In genomic region chr16:1772908-1773702, GRCh38 we compare ENCODE assay signal across 1 cellular context.
TF ChIP-seq lines count a peak whose summit lies in the region.

MRPS34 (minus strand) TSS chr16:1773134; CDS start chr16:1773119, 15 bp downstream.

TF ChIP-seq in HEK293, 187 proteins besides CTCF, POLR2A, EP300 and RAD21 (continued from another document and continues in another):
- TF ChIP-seq PRDM6 (tag by site-specific recombination; IDR thresholded peaks at IDR 0.05) (no peak), ZNF776 (tag by site-specific recombination; IDR thresholded peaks at IDR 0.05; ENCODE audit: borderline replicate concordance) (no peak), ZNF16 (tag by site-specific recombination; IDR thresholded peaks at IDR 0.05; ENCODE audit: low read depth) (no peak), ZNF623 (tag by site-specific recombination; IDR thresholded peaks at IDR 0.05) (no peak; the same call in 1 of the 2 replicates), ZSCAN23 (tag by site-specific recombination; IDR thresholded peaks at IDR 0.05) (0 out of 2 replicates have a peak, but pooled peaks have one; percentile 18), ZSCAN16 (tag by site-specific recombination; IDR thresholded peaks at IDR 0.05) (0 out of 2 replicates have a peak, but pooled peaks have one; percentile 63), ZBTB7A (tag by site-specific recombination; IDR thresholded peaks at IDR 0.05; ENCODE audit: low read depth) (peak; percentile 82), ZNF529 (tag by site-specific recombination; IDR thresholded peaks at IDR 0.05; ENCODE audit: insufficient replicate concordance) (no peak), ZXDB (tag by site-specific recombination; IDR thresholded peaks at IDR 0.05) (peak; percentile 73; the same call in 1 of the 2 replicates), SETDB1 (IDR thresholded peaks at IDR 0.05; ENCODE audit: insufficient read length, low read length) (no peak), ZNF48 (tag by site-specific recombination; IDR thresholded peaks at IDR 0.05) (no peak), ZNF555 (tag by site-specific recombination; conservative IDR thresholded peaks at IDR 0.05) (no peak), ZSCAN30 (tag by site-specific recombination; IDR thresholded peaks at IDR 0.05) (peak; percentile 84), ZNF629 (tag by site-specific recombination; IDR thresholded peaks at IDR 0.05) (peak; percentile 40; the same call in 1 of the 2 replicates), ZNF324 (tag by site-specific recombination; IDR thresholded peaks at IDR 0.05) (peak; percentile 82; the same call in 1 of the 2 replicates), PRDM2 (tag by site-specific recombination; IDR thresholded peaks at IDR 0.05; ENCODE audit: borderline replicate concordance) (no peak), ZNF791 (tag by site-specific recombination; IDR thresholded peaks at IDR 0.05) (no peak), ZNF302 (tag by site-specific recombination; IDR thresholded peaks at IDR 0.05; ENCODE audit: low read depth) (no peak), ZFP69B (tag by site-specific recombination; IDR thresholded peaks at IDR 0.05) (peak; percentile 76), ZNF112 (tag by site-specific recombination; IDR thresholded peaks at IDR 0.05) (no peak), KLF9 (tag by site-specific recombination; IDR thresholded peaks at IDR 0.05; ENCODE audit: low read depth) (peak; percentile 92)
- TF ChIP-seq, protein P1, sequence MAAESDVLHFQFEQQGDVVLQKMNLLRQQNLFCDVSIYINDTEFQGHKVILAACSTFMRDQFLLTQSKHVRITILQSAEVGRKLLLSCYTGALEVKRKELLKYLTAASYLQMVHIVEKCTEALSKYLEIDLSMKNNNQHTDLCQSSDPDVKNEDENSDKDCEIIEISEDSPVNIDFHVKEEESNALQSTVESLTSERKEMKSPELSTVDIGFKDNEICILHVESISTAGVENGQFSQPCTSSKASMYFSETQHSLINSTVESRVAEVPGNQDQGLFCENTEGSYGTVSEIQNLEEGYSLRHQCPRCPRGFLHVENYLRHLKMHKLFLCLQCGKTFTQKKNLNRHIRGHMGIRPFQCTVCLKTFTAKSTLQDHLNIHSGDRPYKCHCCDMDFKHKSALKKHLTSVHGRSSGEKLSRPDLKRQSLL (tag by site-specific recombination; IDR thresholded peaks at IDR 0.05), result no peak; the same call in 1 of the 2 replicates
- TF ChIP-seq, protein P2, sequence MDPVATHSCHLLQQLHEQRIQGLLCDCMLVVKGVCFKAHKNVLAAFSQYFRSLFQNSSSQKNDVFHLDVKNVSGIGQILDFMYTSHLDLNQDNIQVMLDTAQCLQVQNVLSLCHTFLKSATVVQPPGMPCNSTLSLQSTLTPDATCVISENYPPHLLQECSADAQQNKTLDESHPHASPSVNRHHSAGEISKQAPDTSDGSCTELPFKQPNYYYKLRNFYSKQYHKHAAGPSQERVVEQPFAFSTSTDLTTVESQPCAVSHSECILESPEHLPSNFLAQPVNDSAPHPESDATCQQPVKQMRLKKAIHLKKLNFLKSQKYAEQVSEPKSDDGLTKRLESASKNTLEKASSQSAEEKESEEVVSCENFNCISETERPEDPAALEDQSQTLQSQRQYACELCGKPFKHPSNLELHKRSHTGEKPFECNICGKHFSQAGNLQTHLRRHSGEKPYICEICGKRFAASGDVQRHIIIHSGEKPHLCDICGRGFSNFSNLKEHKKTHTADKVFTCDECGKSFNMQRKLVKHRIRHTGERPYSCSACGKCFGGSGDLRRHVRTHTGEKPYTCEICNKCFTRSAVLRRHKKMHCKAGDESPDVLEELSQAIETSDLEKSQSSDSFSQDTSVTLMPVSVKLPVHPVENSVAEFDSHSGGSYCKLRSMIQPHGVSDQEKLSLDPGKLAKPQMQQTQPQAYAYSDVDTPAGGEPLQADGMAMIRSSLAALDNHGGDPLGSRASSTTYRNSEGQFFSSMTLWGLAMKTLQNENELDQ (tag by site-specific recombination; IDR thresholded peaks at IDR 0.05; ENCODE audit: low read depth), result no peak
- TF ChIP-seq, protein P3, sequence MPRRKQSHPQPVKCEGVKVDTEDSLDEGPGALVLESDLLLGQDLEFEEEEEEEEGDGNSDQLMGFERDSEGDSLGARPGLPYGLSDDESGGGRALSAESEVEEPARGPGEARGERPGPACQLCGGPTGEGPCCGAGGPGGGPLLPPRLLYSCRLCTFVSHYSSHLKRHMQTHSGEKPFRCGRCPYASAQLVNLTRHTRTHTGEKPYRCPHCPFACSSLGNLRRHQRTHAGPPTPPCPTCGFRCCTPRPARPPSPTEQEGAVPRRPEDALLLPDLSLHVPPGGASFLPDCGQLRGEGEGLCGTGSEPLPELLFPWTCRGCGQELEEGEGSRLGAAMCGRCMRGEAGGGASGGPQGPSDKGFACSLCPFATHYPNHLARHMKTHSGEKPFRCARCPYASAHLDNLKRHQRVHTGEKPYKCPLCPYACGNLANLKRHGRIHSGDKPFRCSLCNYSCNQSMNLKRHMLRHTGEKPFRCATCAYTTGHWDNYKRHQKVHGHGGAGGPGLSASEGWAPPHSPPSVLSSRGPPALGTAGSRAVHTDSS (tag by site-specific recombination; IDR thresholded peaks at IDR 0.05), result peak; percentile 96
- TF ChIP-seq, protein P4, sequence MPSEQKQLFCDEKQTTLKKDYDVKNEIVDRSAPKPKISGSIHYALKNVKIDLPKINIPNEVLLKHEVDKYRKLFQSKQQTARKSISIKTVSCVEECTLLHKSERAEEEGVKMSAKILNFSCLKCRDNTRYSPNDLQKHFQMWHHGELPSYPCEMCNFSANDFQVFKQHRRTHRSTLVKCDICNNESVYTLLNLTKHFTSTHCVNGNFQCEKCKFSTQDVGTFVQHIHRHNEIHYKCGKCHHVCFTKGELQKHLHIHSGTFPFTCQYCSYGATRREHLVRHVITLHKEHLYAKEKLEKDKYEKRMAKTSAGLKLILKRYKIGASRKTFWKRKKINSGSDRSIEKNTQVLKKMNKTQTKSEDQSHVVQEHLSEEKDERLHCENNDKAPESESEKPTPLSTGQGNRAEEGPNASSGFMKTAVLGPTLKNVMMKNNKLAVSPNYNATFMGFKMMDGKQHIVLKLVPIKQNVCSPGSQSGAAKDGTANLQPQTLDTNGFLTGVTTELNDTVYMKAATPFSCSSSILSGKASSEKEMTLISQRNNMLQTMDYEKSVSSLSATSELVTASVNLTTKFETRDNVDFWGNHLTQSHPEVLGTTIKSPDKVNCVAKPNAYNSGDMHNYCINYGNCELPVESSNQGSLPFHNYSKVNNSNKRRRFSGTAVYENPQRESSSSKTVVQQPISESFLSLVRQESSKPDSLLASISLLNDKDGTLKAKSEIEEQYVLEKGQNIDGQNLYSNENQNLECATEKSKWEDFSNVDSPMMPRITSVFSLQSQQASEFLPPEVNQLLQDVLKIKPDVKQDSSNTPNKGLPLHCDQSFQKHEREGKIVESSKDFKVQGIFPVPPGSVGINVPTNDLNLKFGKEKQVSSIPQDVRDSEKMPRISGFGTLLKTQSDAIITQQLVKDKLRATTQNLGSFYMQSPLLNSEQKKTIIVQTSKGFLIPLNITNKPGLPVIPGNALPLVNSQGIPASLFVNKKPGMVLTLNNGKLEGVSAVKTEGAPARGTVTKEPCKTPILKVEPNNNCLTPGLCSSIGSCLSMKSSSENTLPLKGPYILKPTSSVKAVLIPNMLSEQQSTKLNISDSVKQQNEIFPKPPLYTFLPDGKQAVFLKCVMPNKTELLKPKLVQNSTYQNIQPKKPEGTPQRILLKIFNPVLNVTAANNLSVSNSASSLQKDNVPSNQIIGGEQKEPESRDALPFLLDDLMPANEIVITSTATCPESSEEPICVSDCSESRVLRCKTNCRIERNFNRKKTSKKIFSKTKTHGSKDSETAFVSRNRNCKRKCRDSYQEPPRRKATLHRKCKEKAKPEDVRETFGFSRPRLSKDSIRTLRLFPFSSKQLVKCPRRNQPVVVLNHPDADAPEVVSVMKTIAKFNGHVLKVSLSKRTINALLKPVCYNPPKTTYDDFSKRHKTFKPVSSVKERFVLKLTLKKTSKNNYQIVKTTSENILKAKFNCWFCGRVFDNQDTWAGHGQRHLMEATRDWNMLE (tag by site-specific recombination; conservative IDR thresholded peaks at IDR 0.05; ENCODE audit: low read depth), result peak; percentile 33; the same call in 1 of the 2 replicates
- TF ChIP-seq, protein P5, sequence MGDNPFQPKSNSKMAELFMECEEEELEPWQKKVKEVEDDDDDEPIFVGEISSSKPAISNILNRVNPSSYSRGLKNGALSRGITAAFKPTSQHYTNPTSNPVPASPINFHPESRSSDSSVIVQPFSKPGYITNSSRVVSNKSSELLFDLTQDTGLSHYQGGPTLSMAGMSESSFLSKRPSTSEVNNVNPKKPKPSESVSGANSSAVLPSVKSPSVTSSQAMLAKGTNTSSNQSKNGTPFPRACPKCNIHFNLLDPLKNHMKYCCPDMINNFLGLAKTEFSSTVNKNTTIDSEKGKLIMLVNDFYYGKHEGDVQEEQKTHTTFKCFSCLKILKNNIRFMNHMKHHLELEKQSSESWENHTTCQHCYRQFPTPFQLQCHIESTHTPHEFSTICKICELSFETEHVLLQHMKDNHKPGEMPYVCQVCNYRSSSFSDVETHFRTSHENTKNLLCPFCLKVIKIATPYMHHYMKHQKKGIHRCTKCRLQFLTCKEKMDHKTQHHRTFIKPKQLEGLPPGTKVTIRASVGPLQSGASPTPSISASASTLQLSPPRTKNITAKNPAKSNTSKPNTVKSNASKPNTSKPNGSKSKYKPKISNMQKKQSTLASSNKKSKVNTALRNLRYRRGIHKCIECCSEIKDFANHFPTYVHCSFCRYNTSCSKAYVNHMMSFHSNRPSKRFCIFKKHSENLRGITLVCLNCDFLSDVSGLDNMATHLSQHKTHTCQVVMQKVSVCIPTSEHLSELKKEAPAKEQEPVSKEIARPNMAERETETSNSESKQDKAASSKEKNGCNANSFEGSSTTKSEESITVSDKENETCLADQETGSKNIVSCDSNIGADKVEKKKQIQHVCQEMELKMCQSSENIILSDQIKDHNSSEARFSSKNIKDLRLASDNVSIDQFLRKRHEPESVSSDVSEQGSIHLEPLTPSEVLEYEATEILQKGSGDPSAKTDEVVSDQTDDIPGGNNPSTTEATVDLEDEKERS (tag by site-specific recombination; IDR thresholded peaks at IDR 0.05), result no peak
- TF ChIP-seq, protein P6, sequence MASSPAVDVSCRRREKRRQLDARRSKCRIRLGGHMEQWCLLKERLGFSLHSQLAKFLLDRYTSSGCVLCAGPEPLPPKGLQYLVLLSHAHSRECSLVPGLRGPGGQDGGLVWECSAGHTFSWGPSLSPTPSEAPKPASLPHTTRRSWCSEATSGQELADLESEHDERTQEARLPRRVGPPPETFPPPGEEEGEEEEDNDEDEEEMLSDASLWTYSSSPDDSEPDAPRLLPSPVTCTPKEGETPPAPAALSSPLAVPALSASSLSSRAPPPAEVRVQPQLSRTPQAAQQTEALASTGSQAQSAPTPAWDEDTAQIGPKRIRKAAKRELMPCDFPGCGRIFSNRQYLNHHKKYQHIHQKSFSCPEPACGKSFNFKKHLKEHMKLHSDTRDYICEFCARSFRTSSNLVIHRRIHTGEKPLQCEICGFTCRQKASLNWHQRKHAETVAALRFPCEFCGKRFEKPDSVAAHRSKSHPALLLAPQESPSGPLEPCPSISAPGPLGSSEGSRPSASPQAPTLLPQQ (tag by site-specific recombination; IDR thresholded peaks at IDR 0.05), result peak; percentile 84
